Comparison of ENCODE assay signal across 8 cellular contexts in genomic region chr15:22838292-22839042, GRCh38. TPM values are rescaled to one million over a fixed set of nuclear protein-coding genes. Genes with fewer than 3 reads are reported as not detected.
A peak's percentile ranks its signal among the peaks of the same experiment; 100 is the strongest.
DNase-seq lines count a peak whose midpoint lies in the region; ATAC-seq and TF ChIP-seq lines count a peak whose summit lies in the region.

Gene NIPA2 (plus strand): TSS chr15:22838666. CDS start chr15:22851732, 13,066 bp downstream.

- ATAC-seq in HG02610 (IDR thresholded peaks at IDR 0.05; ENCODE audit: unreplicated experiment): peak; percentile 75
- ATAC-seq in activated naive CD4-positive, alpha-beta T cell treated with anti-CD3 and anti-CD28 coated beads, Interleukin-2, amount 50 U/mL, for 72 hours: peak; percentile 97
- peak; percentile 100 for ATAC-seq in omental fat pad (ENCODE audit: low FRiP score)

- peak within 1 kb of the TSS; percentile 87 to 90 for H3K27ac ChIP-seq in testis

- intact Hi-C loops in testis (cut with DNase I; ENCODE audit: low total_unique reads): no loop called here

- H3K27ac Mint-ChIP-seq in activated naive CD4-positive, alpha-beta T cell treated with anti-CD3 and anti-CD28 coated beads, Interleukin-2, amount 50 U/mL, for 72 hours: peak within 1 kb of the TSS; percentile 96 to 97

- no peaks in the 10 kb centered on the region for H3K9me3 ChIP-seq in testis

- H3K9me3 Mint-ChIP-seq in activated naive CD4-positive, alpha-beta T cell treated with anti-CD3 and anti-CD28 coated beads, Interleukin-2, amount 50 U/mL, for 72 hours: peaks cover 0 to 3% of the 10 kb centered on the region in 2 donors

- H3K36me3 Mint-ChIP-seq in activated naive CD4-positive, alpha-beta T cell treated with anti-CD3 and anti-CD28 coated beads, Interleukin-2, amount 50 U/mL, for 72 hours: peaks cover 6 to 19% of the 10 kb centered on the region in 2 donors

- H3K4me3 ChIP-seq in GM08714 (ENCODE audit: low read length): peak within 1 kb of the TSS; percentile 98
- peak within 1 kb of the TSS; percentile 89 to 93 for H3K4me3 ChIP-seq in testis

- TF ChIP-seq CTCF in omental fat pad (IDR thresholded peaks at IDR 0.05): no peak
- no peak for TF ChIP-seq CTCF in testis (IDR thresholded peaks at IDR 0.05)

- H3K36me3 ChIP-seq in testis (ENCODE audit: low read depth, missing control alignments): no peaks in the 10 kb centered on the region

- peaks cover 9% of the 10 kb centered on the region for H3K4me1 ChIP-seq in testis

- DNase-seq in NCI-H1092 treated with DMSO at 0.1 percent for 48 hours (lab: John Stamatoyannopoulos, UW): peak; percentile 95
- DNase-seq in SKM-1 (lab: John Stamatoyannopoulos, UW; ENCODE audit: unreplicated experiment): peak; percentile 92
- peak; percentile 98 to 99 for DNase-seq in activated naive CD4-positive, alpha-beta T cell treated with anti-CD3 and anti-CD28 coated beads, Interleukin-2, amount 50 U/mL, for 72 hours (ENCODE audit: low spot score in 2 of 2)
- peak; percentile 66 for DNase-seq in glomerular endothelial cell (ENCODE audit: extremely low read depth, low read depth, low spot score)
- peak; percentile 90 for DNase-seq in omental fat pad (ENCODE audit: low spot score)
- peak; percentile 97 for DNase-seq in testis

- peak; percentile 6 for TF ChIP-seq POLR2A in testis (IDR thresholded peaks at IDR 0.05)

- no peaks in the 10 kb centered on the region for H3K27me3 ChIP-seq in testis

- WGBS in testis, 2 donors: 1% methylated on average over 20 to 51 of the region's 83 CpGs

RNA-seq across cellular contexts. Expression of gene NIPA2, which starts in this region (rescaled TPM):
- total RNA-seq in activated naive CD4-positive, alpha-beta T cell treated with anti-CD3 and anti-CD28 coated beads, Interleukin-2, amount 50 U/mL, for 72 hours: 10 to 100 TPM; 48.6 to 54.6 TPM
- total RNA-seq in glomerular endothelial cell (72.9 and 81.5 TPM in 2 replicates), omental fat pad (10 to 100 TPM; 37.3 to 67.5 (median 45.2) TPM), testis (10 to 100 TPM; 33.9 to 47.1 TPM)
- 31.4 TPM for polyA plus RNA-seq in testis (ENCODE audit: insufficient read depth, low read depth, low replicate concordance)

Comparison
In these comparisons a context has a peak if more than half of its experiments do, and no peak if none do; other contexts are left out.
1. Peak in every context shown above with its lines: DNase-seq, ATAC-seq, H3K4me3 ChIP-seq and H3K27ac ChIP-seq.